8 cellular contexts compared by ENCODE assay signal in the genomic region with DNA sequence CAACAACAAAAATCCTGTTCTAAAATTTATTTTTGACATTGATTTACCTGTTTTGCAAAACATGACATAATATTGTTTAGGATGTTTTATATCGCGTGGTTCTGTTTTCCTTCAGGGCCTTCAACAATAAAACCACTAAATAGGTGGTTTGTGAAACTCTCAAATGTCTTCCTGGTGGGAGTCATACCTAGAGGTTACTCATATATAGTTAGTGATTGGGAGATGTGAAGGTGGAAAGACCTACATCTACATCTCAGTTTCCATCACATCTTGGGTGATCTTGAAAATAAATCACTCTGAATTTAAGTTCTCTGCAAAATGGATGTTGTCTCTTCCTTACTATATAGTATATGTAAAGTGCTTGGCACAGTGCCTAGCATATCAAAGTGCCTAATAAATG. TPM values are rescaled to one million over a fixed set of nuclear protein-coding genes. Genes with fewer than 3 reads are reported as not detected.
"Had no signal": no experiment of that assay in that cellular context is flagged by ENCODE, and none has a peak within 500 bp of the region (broad histone marks: within the 10 kb centered on the region; RNA-seq: fewer than 3 reads in every experiment).

No MANE protein-coding gene starts in this region.

- H3K27ac Mint-ChIP-seq: neural progenitor cell had no signal

- H3K27me3 Mint-ChIP-seq: natural killer cell treated with Interleukin-12 subunit alpha and Interleukin-12 subunit beta and Interleukin-15 and Interleukin-18, amount 100 ng/mL, for 72 hours; progenitor cell of endocrine pancreas had no signal

- H3K4me3 Mint-ChIP-seq: natural killer cell treated with Interleukin-12 subunit alpha and Interleukin-12 subunit beta and Interleukin-15 and Interleukin-18, amount 100 ng/mL, for 72 hours; neural progenitor cell had no signal

- H3K9me3 Mint-ChIP-seq: natural killer cell treated with Interleukin-12 subunit alpha and Interleukin-12 subunit beta and Interleukin-15 and Interleukin-18, amount 100 ng/mL, for 72 hours; neural progenitor cell had no signal

- DNase-seq: heart left ventricle; stimulated activated naive CD4-positive, alpha-beta T cell treated with Interleukin-2 at 50 U/mL for 16 hours had no signal

- H3K4me1 Mint-ChIP-seq: neural progenitor cell had no signal

RNA-seq across cellular contexts. Expression of gene KIAA0319, which starts 50.1 kb away (rescaled TPM):
- total RNA-seq: glomerular endothelial cell, kidney epithelial cell, left ventricle myocardium superior had no signal
